Comparison of ENCODE assay signal across 27 cellular contexts in the genomic region with DNA sequence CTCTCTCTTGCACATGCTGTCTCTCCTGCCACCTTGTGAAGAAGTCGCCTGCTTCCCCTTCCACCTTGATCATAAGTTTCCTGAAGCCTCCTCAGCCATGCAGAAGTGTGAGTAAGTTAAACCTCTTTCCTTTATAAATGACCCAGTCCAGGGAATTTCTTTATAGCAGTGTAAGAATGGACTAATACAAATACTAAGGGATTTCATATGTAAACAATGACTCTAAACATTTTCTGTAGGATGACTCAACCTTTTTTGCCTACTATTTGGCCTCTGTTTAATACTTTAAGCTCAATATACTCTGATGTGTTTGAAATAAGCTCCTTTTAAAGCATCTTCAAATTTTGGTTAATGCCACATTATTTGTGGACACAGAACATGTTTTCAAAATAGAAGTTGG.
DNase-seq lines count a peak whose midpoint lies in the region; ATAC-seq, FAIRE-seq and TF ChIP-seq lines count a peak whose summit lies in the region.
"Had no signal": no experiment of that assay in that cellular context is flagged by ENCODE, and none has a peak within 500 bp of the region (broad histone marks: within the 10 kb centered on the region; RNA-seq: fewer than 3 reads in every experiment).

No MANE protein-coding gene starts in this region.

- POLR2A ChIA-PET in AG04449 (lab: Yijun Ruan, JAX) = interaction anchor here (0.7 kb wide), 1 partner anchor 18 kb away, joined by 3 read pairs; no protein-coding TSS in a partner anchor

- FAIRE-seq in bronchial epithelial cell (lab: Jason Lieb, UNC) = no peak
- FAIRE-seq: endothelial cell of umbilical vein, urothelium cell line had no signal

- H3K27me3 ChIP-seq in bronchial epithelial cell (ENCODE audit: control insufficient read depth, insufficient read depth, low read length) = no peaks in the 10 kb centered on the region
- H3K27me3 ChIP-seq: neutrophil, suprapubic skin had no signal

- TF ChIP-seq CTCF in AG04449 (IDR thresholded peaks at IDR 0.05; ENCODE audit: insufficient read depth, low read length, missing control alignments) (no peak), bronchial epithelial cell (IDR thresholded peaks at IDR 0.05; ENCODE audit: insufficient read depth, low read length, severe bottlenecking) (no peak), fibroblast of villous mesenchyme (IDR thresholded peaks at IDR 0.05; ENCODE audit: insufficient read depth, low read depth, low read length) (no peak)

- peak; percentile 12 for DNase-seq in AG04449 (ENCODE audit: low read depth, low spot score)
- peak; percentile 23 for DNase-seq in H4 (ENCODE audit: low spot score)
- peak; percentile 65 for DNase-seq in bronchial epithelial cell (ENCODE audit: low read depth)
- peak; percentile 50 for DNase-seq in fibroblast of villous mesenchyme (ENCODE audit: low read depth)
- DNase-seq in stimulated activated CD8-positive, alpha-beta memory T cell treated with anti-CD3 and anti-CD28 coated beads, Interleukin-4, amount 100 ng/mL, for 48 hours = no peak
- no peak for DNase-seq in NAMALWA (ENCODE audit: low spot score)
- no peak for DNase-seq in NCI-H1417 (lab: John Stamatoyannopoulos, UW)
- DNase-seq: 8988T; activated CD8-positive, alpha-beta T cell treated with anti-CD3 and anti-CD28 coated beads, Interleukin-2, amount 10 ng/mL, durations not matched to agents 7 days and 5 days; activated effector memory CD4-positive, alpha-beta T cell treated with anti-CD3 and anti-CD28 coated beads, Interleukin-2, amount 50 U/mL, for 16 hours; activated naive CD8-positive, alpha-beta T cell treated with anti-CD3 and anti-CD28 coated beads for 36 hours; DMS79; islet precursor cell; left ventricle myocardium inferior; NCI-H1694 treated with DMSO at 0.1 percent for 48 hours; NCI-H2171; NCI-H510A treated with DMSO at 0.1 percent for 48 hours; PC-9; Right ventricle myocardium superior; stimulated activated CD4-positive, alpha-beta T cell treated with anti-CD3 and anti-CD28 coated beads, Interleukin-4, amount 100 ng/mL, for 4 hours; stimulated activated naive B cell treated with anti-CD40 and anti-IgM and Interleukin-4, amounts not matched to agents 10 μg/mL and 1 μg/mL and 100 μg/mL, for 72 hours had no signal

- H3K36me3 ChIP-seq in bronchial epithelial cell (ENCODE audit: control insufficient read depth, insufficient read depth, low read length) = no peaks in the 10 kb centered on the region
- H3K36me3 ChIP-seq: left ventricle myocardium inferior, neutrophil, suprapubic skin had no signal

- CTCF ChIA-PET in AG04449 (lab: Yijun Ruan, JAX) = interaction anchor here (1.7 kb wide), 1 partner anchor 11 kb away, joined by 4 read pairs; no protein-coding TSS in a partner anchor

- H3K4me3 ChIP-seq in AG04449 (ENCODE audit: low read depth, low read length) = no peak overlapping the region
- no peak overlapping the region for H3K4me3 ChIP-seq in bronchial epithelial cell (ENCODE audit: low read depth, low read length)
- no peak overlapping the region for H3K4me3 ChIP-seq in fibroblast of villous mesenchyme (ENCODE audit: low read depth, low read length)
- H3K4me3 ChIP-seq: left ventricle myocardium inferior, PC-9, suprapubic skin had no signal

- no peak for ATAC-seq in GM18498 (IDR thresholded peaks at IDR 0.05; ENCODE audit: unreplicated experiment)
- ATAC-seq: activated CD8-positive, alpha-beta T cell treated with anti-CD3 and anti-CD28 coated beads, Interleukin-2, amount 10 ng/mL, durations not matched to agents 7 days and 5 days; sciatic nerve; stimulated activated naive B cell treated with anti-CD40 and anti-IgM and Interleukin-4, amounts not matched to agents 10 μg/mL and 1 μg/mL and 100 μg/mL, for 72 hours had no signal

Comparison
In these comparisons a context has a peak if more than half of its experiments do, and no peak if none do; other contexts are left out.
1. DNase-seq: peak in AG04449 (single experiment), H4 (single experiment), bronchial epithelial cell (single experiment) and fibroblast of villous mesenchyme (single experiment); none in stimulated activated CD8-positive, alpha-beta memory T cell treated with anti-CD3 and anti-CD28 coated beads, Interleukin-4, amount 100 ng/mL, for 48 hours (single experiment), NAMALWA (single experiment) and NCI-H1417 (0 of 3).